ENCODE assay signal across 8 cellular contexts in the genomic region with DNA sequence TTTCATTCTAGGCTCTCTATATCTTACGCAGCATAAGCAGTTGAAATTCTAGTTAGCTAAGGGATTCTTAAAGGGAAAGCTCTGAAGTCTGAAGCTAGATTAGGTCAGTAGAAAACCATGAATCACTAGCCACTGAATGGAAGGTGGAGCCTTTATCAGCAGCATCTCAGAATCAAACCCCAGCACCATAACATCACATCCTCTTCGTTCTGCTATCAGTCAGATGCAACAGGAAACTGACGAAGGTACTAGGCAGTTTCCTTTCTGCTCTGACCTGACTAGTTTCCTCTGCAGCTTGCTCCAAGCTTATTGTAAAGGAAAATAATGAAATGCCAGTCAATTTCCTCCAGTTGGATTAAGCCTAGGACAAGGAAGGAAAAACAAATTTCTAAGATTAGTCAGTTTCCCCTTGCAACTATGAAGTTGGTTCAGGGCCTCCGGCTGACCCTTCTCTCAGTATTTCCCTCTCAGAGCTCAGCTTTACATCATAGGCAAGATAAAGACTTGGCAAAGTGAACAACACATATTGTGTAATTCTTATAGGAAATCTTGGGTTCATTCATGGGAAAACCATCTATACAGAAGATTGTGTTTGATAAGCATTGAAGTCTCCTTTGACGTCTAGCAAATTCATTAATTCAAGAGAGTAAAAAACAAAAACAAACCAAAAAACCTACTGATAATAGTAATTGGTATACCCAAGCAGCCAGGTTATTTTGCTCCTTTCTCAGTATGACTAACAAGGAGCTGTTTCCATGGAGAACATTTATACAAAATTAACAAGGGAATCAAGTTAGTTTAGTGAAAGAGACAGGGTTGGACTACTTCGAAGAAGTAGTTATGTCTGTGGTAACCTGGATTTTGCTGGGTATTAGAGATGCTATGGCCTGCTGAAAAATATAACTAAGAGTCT. TPM values are rescaled to one million over a fixed set of nuclear protein-coding genes. Genes with fewer than 3 reads are reported as not detected.
DNase-seq lines count a peak whose midpoint lies in the region; ATAC-seq lines count a peak whose summit lies in the region.

No MANE protein-coding gene starts in this region.

- H3K79me1 ChIP-seq in trophoblast cell (ENCODE audit: low read length), result no peaks in the 10 kb centered on the region

- no peak overlapping the region for H4K8ac ChIP-seq in trophoblast cell (ENCODE audit: low read depth, low read length)

- H3K79me2 ChIP-seq in trophoblast cell (ENCODE audit: control insufficient read depth, insufficient read depth, low read length, poor library complexity), result no peaks in the 10 kb centered on the region

- H3K9ac ChIP-seq in BLaER1 (no peak overlapping the region), trophoblast cell (ENCODE audit: low read length) (no peak overlapping the region)

- peaks cover 12% of the 10 kb centered on the region for H3K4me1 ChIP-seq in BLaER1
- H3K4me1 ChIP-seq in trophoblast cell (ENCODE audit: control insufficient read depth in 1 of 2, insufficient read depth in 2 of 2, low read length in 2 of 2), result peaks cover 0 to 2% of the 10 kb centered on the region in 2 experiments

- intact Hi-C loops in activated CD4-positive, alpha-beta T cell treated with anti-CD3 and anti-CD28 coated beads for 36 hours (cut with DNase I, micrococcal nuclease), result loop anchor here (1.0 to 5.0 kb wide), 12 partner anchors 12 to 399 kb away; partner anchors contain the start of gene CFAP54 (in 1 of the 2)

- H3K4ac ChIP-seq in trophoblast cell (ENCODE audit: low read depth, low read length), result no peak overlapping the region

- no peak overlapping the region for H2BK120ac ChIP-seq in trophoblast cell (ENCODE audit: insufficient read depth, low read length, poor library complexity)

- no CpG with 5 or more reads among the region's 6 CpGs for WGBS in trophoblast cell (ENCODE audit: extremely low coverage, insufficient coverage, insufficient read length)

- H3K36me3 ChIP-seq in BLaER1, result no peaks in the 10 kb centered on the region
- no peaks in the 10 kb centered on the region for H3K36me3 ChIP-seq in trophoblast cell (ENCODE audit: control insufficient read depth in 1 of 2, insufficient read depth in 2 of 2, low read length in 2 of 2)

- H3K27ac ChIP-seq in BLaER1 (peak overlapping the region; percentile 24; the same call in 1 of the 2 replicates), epithelial cell of prostate (peak overlapping the region; percentile 99), trophoblast cell (ENCODE audit: low read depth, low read length) (peak overlapping the region; percentile 22)

- H3K4me2 ChIP-seq in BLaER1, result peak overlapping the region; percentile 25
- no peak overlapping the region for H3K4me2 ChIP-seq in trophoblast cell (ENCODE audit: low read length)

- no peaks in the 10 kb centered on the region for H3K9me3 Mint-ChIP-seq in activated CD4-positive, alpha-beta T cell treated with anti-CD3 and anti-CD28 coated beads for 36 hours (ENCODE audit: low read depth)

- H2AK5ac ChIP-seq in trophoblast cell (ENCODE audit: low read length), result no peak overlapping the region

- POLR2A ChIA-PET in activated CD4-positive, alpha-beta T cell treated with anti-CD3 and anti-CD28 coated beads for 36 hours (lab: Charles Lee), result interaction anchor here (0.6 to 1.7 kb wide), 7 partner anchors 8 to 250 kb away, joined by 3 to 9 read pairs (median 5); partner anchors contain the start of gene CDK17

- H3K4me3 ChIP-seq in BLaER1 (no peak overlapping the region), trophoblast cell (ENCODE audit: low read depth, low read length) (no peak overlapping the region)

- no peak overlapping the region for H3K14ac ChIP-seq in trophoblast cell (ENCODE audit: low read length)

- H3K27me3 ChIP-seq in BLaER1 (no peaks in the 10 kb centered on the region), trophoblast cell (ENCODE audit: insufficient read depth, low read length) (no peaks in the 10 kb centered on the region)

- no peaks in the 10 kb centered on the region for H4K20me1 ChIP-seq in BLaER1

- H2BK12ac ChIP-seq in trophoblast cell (ENCODE audit: low read length), result no peak overlapping the region

- no peak overlapping the region for H2AFZ ChIP-seq in trophoblast cell (ENCODE audit: insufficient read depth, low read length, poor library complexity)

- peak overlapping the region; percentile 56 for H3K4me3 Mint-ChIP-seq in activated CD4-positive, alpha-beta T cell treated with anti-CD3 and anti-CD28 coated beads for 36 hours

- H3K27ac Mint-ChIP-seq in activated CD4-positive, alpha-beta T cell treated with anti-CD3 and anti-CD28 coated beads for 36 hours, result peak overlapping the region; percentile 96

- H3K27me3 Mint-ChIP-seq in activated CD4-positive, alpha-beta T cell treated with anti-CD3 and anti-CD28 coated beads for 36 hours, result no peaks in the 10 kb centered on the region

- no peaks in the 10 kb centered on the region for H3K9me3 ChIP-seq in BLaER1
- no peaks in the 10 kb centered on the region for H3K9me3 ChIP-seq in trophoblast cell (ENCODE audit: insufficient read depth, low read depth, low read length)

- H3K23ac ChIP-seq in trophoblast cell (ENCODE audit: low read length), result no peak overlapping the region

- peak; percentile 98 for ATAC-seq in GM19452 (IDR thresholded peaks at IDR 0.05; ENCODE audit: unreplicated experiment)
- peak; percentile 99 for ATAC-seq in HG03571 (IDR thresholded peaks at IDR 0.05; ENCODE audit: unreplicated experiment)
- ATAC-seq in activated CD4-positive, alpha-beta T cell treated with anti-CD3 and anti-CD28 coated beads for 36 hours, result peak; percentile 98

- no peak overlapping the region for H3K18ac ChIP-seq in trophoblast cell (ENCODE audit: low read length)

- H2BK5ac ChIP-seq in trophoblast cell (ENCODE audit: low read depth, low read length, poor library complexity), result no peak overlapping the region

- CTCF ChIA-PET in activated CD4-positive, alpha-beta T cell treated with anti-CD3 and anti-CD28 coated beads for 36 hours (lab: Charles Lee), result interaction anchor here (0.7 to 3.9 kb wide), 12 partner anchors 8 to 253 kb away, joined by 3 to 39 read pairs (median 3); partner anchors contain the start of genes CDK17 and CFAP54

- peak; percentile 64 for DNase-seq in activated CD4-positive, alpha-beta T cell treated with anti-CD3 and anti-CD28 coated beads for 36 hours
- DNase-seq in epithelial cell of prostate (ENCODE audit: low read depth, low spot score) (peak; percentile 94), trophoblast cell (peak in 1 of 2 donors; percentile 46), C1 segment of cervical spinal cord (lab: John Stamatoyannopoulos, UW) (no peak), GOT3 (lab: John Stamatoyannopoulos, UW) (no peak)

- H4K91ac ChIP-seq in trophoblast cell (ENCODE audit: low read depth, low read length), result no peak overlapping the region

- no peaks in the 10 kb centered on the region for H3K36me3 Mint-ChIP-seq in activated CD4-positive, alpha-beta T cell treated with anti-CD3 and anti-CD28 coated beads for 36 hours (ENCODE audit: low read depth)

- H3K4me1 Mint-ChIP-seq in activated CD4-positive, alpha-beta T cell treated with anti-CD3 and anti-CD28 coated beads for 36 hours, result peaks cover 45% of the 10 kb centered on the region

- H4K12ac ChIP-seq in trophoblast cell (ENCODE audit: low read depth, low read length), result no peak overlapping the region

RNA-seq across cellular contexts. Expression of gene CFAP54, which starts 43.4 kb away (rescaled TPM):
- under 1 TPM; 0.37 to 0.44 TPM for total RNA-seq in activated CD4-positive, alpha-beta T cell treated with anti-CD3 and anti-CD28 coated beads for 36 hours
- polyA plus RNA-seq in trophoblast cell (2013), result 0.03 and 0.14 TPM in 2 replicates

RNA-seq across cellular contexts. Expression of gene CDK17, which starts 45.8 kb away (rescaled TPM):
- total RNA-seq in activated CD4-positive, alpha-beta T cell treated with anti-CD3 and anti-CD28 coated beads for 36 hours, result 10 to 100 TPM; 38.0 to 39.4 TPM
- 13.4 and 13.5 TPM in 2 replicates for polyA plus RNA-seq in trophoblast cell (2013)

Comparison
In these comparisons a context has a peak if more than half of its experiments do, and no peak if none do; other contexts are left out.
1. H3K27ac ChIP-seq: peak in every context shown above with its lines; median percentile 99 in epithelial cell of prostate; 24 in BLaER1; 22 in trophoblast cell.
2. DNase-seq: peak in activated CD4-positive, alpha-beta T cell treated with anti-CD3 and anti-CD28 coated beads for 36 hours (single experiment) and epithelial cell of prostate (single experiment); none in C1 segment of cervical spinal cord (0 of 14) and GOT3 (single experiment).
3. Peak in every context shown above with its lines, with median percentiles within 50 percentile points of each other: ATAC-seq.